ENCODE assay signal across 25 cellular contexts in genomic region chr11:1637628-1638027, GRCh38. TPM values are rescaled to one million over a fixed set of nuclear protein-coding genes. Genes with fewer than 3 reads are reported as not detected.
"Had no signal": no experiment of that assay in that cellular context is flagged by ENCODE, and none has a peak within 500 bp of the region (broad histone marks: within the 10 kb centered on the region; RNA-seq: fewer than 3 reads in every experiment).

No MANE protein-coding gene starts in this region.

- DNase-seq: Karpas-422; KG1; MG63; NCI-H1092 treated with DMSO at 0.1 percent for 48 hours; NCI-H1436; NCI-H187; NCI-H2029; NCI-H2081 treated with DMSO at 0.1 percent for 48 hours; NCI-H2171; NCI-H226; NCI-H446; NCI-H510A; NCI-H524 treated with DMSO at 0.1 percent for 48 hours; NCI-H69; NCI-H774; NK-92 treated with Interleukin-12 subunit alpha and Interleukin-12 subunit beta, amount 100 ng/mL, for 24 hours; PC-3; SHP77 treated with DMSO at 0.1 percent for 48 hours; SJCRH30; T-helper 1 cell had no signal

- H3K9me3 ChIP-seq: MG63, SJCRH30 had no signal

- ATAC-seq: Panc1, PC-3, Right ventricle myocardium inferior, SK-N-SH treated with all-trans-retinoic acid at 6 μM for 48 hours had no signal

- H3K4me3 ChIP-seq: MG63, SJCRH30 had no signal

- H3K27ac ChIP-seq: SJCRH30 had no signal

- H3K36me3 ChIP-seq: MG63, SJCRH30 had no signal

RNA-seq across cellular contexts. Expression of gene KRTAP5-5, which starts 8.1 kb away (rescaled TPM):
- total RNA-seq: HT-29, OCI-LY7, PC-3, Right ventricle myocardium inferior, SJCRH30 had no signal

RNA-seq across cellular contexts. Expression of gene KRTAP5-4, which starts 15.7 kb away (rescaled TPM):
- total RNA-seq: HT-29, OCI-LY7, PC-3, Right ventricle myocardium inferior, SJCRH30 had no signal

RNA-seq across cellular contexts. Expression of gene KRTAP5-3, which starts 29.4 kb away (rescaled TPM):
- total RNA-seq: HT-29, OCI-LY7, PC-3, Right ventricle myocardium inferior, SJCRH30 had no signal

RNA-seq across cellular contexts. Expression of gene KRTAP5-2, which starts 39.5 kb away (rescaled TPM):
- total RNA-seq: HT-29, OCI-LY7, PC-3, Right ventricle myocardium inferior, SJCRH30 had no signal

RNA-seq across cellular contexts. Expression of gene KRTAP5-1, which starts 52.5 kb away (rescaled TPM):
- total RNA-seq: HT-29, OCI-LY7, PC-3, Right ventricle myocardium inferior, SJCRH30 had no signal
